In the genomic region with DNA sequence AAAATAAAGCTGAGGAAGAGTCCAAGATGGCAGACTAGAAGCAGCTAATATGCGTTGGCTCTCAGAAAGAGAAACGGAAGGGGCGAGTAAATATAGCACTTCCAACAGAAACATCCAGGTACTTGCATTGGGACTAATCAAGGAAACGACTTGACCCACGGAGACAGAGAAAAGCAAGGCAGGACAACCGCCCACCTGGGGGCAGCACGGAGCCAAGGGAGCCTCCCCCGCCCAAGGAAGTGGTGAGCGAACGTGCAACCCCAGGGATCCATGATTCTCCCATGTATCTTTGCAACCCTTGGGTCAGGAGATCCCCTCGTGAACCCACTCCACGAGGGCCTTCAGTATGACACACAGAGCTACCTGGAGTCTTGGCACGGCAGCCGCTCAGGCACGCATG, we compare ENCODE assay signal across 1 cellular context.
TF ChIP-seq lines count a peak whose summit lies in the region.

No MANE protein-coding gene starts in this region.

TF ChIP-seq in WTC11, 78 proteins besides CTCF, POLR2A, EP300 and RAD21 (continued from another document):
- TF ChIP-seq ZNF532 (CRISPR knock-in tag; IDR thresholded peaks at IDR 0.05; ENCODE audit: borderline replicate concordance) (no peak), PRRX2 (CRISPR knock-in tag; IDR thresholded peaks at IDR 0.05) (no peak), FOXJ3 (CRISPR knock-in tag; IDR thresholded peaks at IDR 0.05; ENCODE audit: borderline replicate concordance) (no peak), NR3C1 (CRISPR knock-in tag; conservative IDR thresholded peaks at IDR 0.05; ENCODE audit: low read depth) (no peak), CREM (CRISPR knock-in tag; IDR thresholded peaks at IDR 0.05) (no peak), MLX (CRISPR knock-in tag; IDR thresholded peaks at IDR 0.05) (no peak)
- TF ChIP-seq, protein P1, sequence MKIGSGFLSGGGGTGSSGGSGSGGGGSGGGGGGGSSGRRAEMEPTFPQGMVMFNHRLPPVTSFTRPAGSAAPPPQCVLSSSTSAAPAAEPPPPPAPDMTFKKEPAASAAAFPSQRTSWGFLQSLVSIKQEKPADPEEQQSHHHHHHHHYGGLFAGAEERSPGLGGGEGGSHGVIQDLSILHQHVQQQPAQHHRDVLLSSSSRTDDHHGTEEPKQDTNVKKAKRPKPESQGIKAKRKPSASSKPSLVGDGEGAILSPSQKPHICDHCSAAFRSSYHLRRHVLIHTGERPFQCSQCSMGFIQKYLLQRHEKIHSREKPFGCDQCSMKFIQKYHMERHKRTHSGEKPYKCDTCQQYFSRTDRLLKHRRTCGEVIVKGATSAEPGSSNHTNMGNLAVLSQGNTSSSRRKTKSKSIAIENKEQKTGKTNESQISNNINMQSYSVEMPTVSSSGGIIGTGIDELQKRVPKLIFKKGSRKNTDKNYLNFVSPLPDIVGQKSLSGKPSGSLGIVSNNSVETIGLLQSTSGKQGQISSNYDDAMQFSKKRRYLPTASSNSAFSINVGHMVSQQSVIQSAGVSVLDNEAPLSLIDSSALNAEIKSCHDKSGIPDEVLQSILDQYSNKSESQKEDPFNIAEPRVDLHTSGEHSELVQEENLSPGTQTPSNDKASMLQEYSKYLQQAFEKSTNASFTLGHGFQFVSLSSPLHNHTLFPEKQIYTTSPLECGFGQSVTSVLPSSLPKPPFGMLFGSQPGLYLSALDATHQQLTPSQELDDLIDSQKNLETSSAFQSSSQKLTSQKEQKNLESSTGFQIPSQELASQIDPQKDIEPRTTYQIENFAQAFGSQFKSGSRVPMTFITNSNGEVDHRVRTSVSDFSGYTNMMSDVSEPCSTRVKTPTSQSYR (CRISPR knock-in tag; IDR thresholded peaks at IDR 0.05): no peak
